Comparison of ENCODE assay signal across 11 cellular contexts in the genomic region with DNA sequence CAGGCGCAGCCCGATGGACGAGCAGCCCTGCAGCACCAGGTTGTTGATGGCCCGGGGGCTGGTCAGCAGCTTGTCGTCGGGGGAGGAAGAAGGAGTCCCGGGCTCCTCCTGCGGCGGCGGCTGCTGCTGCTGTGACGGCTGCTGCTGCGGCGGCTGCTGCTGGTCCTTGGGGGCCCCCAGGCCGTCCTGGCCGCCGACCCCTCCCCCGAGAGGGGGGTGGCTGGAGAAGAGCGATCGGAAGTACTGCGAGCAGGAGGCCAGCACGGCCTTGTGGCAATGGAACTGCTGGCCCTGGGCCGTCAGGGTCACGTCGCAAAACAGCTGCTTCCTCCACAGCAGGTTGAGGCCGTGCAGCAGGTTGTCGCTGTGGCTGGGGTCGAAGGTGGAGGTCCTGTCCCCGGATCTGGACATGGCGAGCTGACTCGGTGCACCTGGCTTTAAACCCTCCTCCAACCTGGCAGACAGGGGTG. TPM values are rescaled to one million over a fixed set of nuclear protein-coding genes. Genes with fewer than 3 reads are reported as not detected.
A peak's percentile ranks its signal among the peaks of the same experiment; 100 is the strongest.
DNase-seq lines count a peak whose midpoint lies in the region; ATAC-seq, FAIRE-seq and TF ChIP-seq lines count a peak whose summit lies in the region.
"Had no signal": no experiment of that assay in that cellular context is flagged by ENCODE, and none has a peak within 500 bp of the region (broad histone marks: within the 10 kb centered on the region; RNA-seq: fewer than 3 reads in every experiment).

No MANE protein-coding gene starts in this region.

- no peak for TF ChIP-seq CTCF in astrocyte (IDR thresholded peaks at IDR 0.05; ENCODE audit: insufficient read depth, low read depth, low read length)
- TF ChIP-seq CTCF in right lobe of liver (IDR thresholded peaks at IDR 0.05) = no peak
- TF ChIP-seq CTCF in suprapubic skin (IDR thresholded peaks at IDR 0.05) = no peak

- H3K27me3 ChIP-seq in astrocyte (ENCODE audit: insufficient read depth, low read length) = peaks cover 43% of the 10 kb centered on the region
- H3K27me3 ChIP-seq in right lobe of liver = peaks cover 6 to 11% of the 10 kb centered on the region in 2 donors
- peaks cover 47% of the 10 kb centered on the region for H3K27me3 ChIP-seq in suprapubic skin

- no peaks in the 10 kb centered on the region for H3K79me2 ChIP-seq in astrocyte (ENCODE audit: insufficient read depth, low read length)

- ATAC-seq in activated T-cell treated with anti-CD3 and anti-CD28 coated beads, Interleukin-2, amount 50 U/mL, for 72 hours (replicated peaks in 1 of 2) = peak in 1 of 2 donors; percentile 15
- peak in 3 of 4 donors; percentile 17 to 30 (median 25) for ATAC-seq in right lobe of liver

- H3K4me1 Mint-ChIP-seq in activated T-cell treated with anti-CD3 and anti-CD28 coated beads, Interleukin-2, amount 50 U/mL, for 72 hours (ENCODE audit: low read depth) = no peaks in the 10 kb centered on the region
- peaks cover 11% of the 10 kb centered on the region for H3K4me1 Mint-ChIP-seq in astrocyte (ENCODE audit: low read depth, unreplicated experiment)
- H3K4me1 Mint-ChIP-seq in activated T-helper 1 cell treated with anti-CD3 and anti-CD28 coated beads, Interleukin-12 subunit alpha, Interleukin-12 subunit beta, Interleukin-2, Interleukin-4 antibody, amounts not matched to agents 30 ng/mL and 10 ng/mL and 1 ng/mL, durations not matched to agents 14 hours and 24 hours and 36 hours (ENCODE audit: low read depth) = no peaks in the 10 kb centered on the region
- peaks cover 2% of the 10 kb centered on the region for H3K4me1 Mint-ChIP-seq in activated CD4-positive, alpha-beta T cell treated with anti-CD3 and anti-CD28 coated beads, Interleukin-2, amount 10 ng/mL, durations not matched to agents 24 days and 14 days

- no peaks in the 10 kb centered on the region for H3K36me3 ChIP-seq in astrocyte (ENCODE audit: insufficient read depth, low read length)
- no peaks in the 10 kb centered on the region for H3K36me3 ChIP-seq in right lobe of liver
- no peaks in the 10 kb centered on the region for H3K36me3 ChIP-seq in suprapubic skin

- no peak for DNase-seq in activated T-cell treated with anti-CD3 and anti-CD28 coated beads, Interleukin-2, amount 50 U/mL, for 72 hours
- no peak for DNase-seq in activated T-cell treated with anti-CD3 and anti-CD28 coated beads, Interleukin-2, amount 50 U/mL, for 1 hour
- no peak for DNase-seq in astrocyte (ENCODE audit: low read depth)
- DNase-seq in right lobe of liver = no peak
- DNase-seq in suprapubic skin (ENCODE audit: low spot score in 2 of 2) = no peak
- DNase-seq in activated CD4-positive, alpha-beta T cell treated with anti-CD3 and anti-CD28 coated beads for 1 hour = no peak
- no peak for DNase-seq in activated T-helper 1 cell treated with anti-CD3 and anti-CD28 coated beads, Interleukin-12 subunit alpha, Interleukin-12 subunit beta, Interleukin-2, Interleukin-4 antibody, amounts not matched to agents 30 ng/mL and 10 ng/mL and 1 ng/mL, durations not matched to agents 14 hours and 24 hours and 36 hours (ENCODE audit: low spot score)
- DNase-seq in activated CD4-positive, alpha-beta T cell treated with anti-CD3 and anti-CD28 coated beads, Interleukin-2, amount 10 ng/mL, durations not matched to agents 24 days and 14 days = no peak
- DNase-seq: amygdala had no signal

- no peak for TF ChIP-seq POLR2A in right lobe of liver (IDR thresholded peaks at IDR 0.05)
- no peak for TF ChIP-seq POLR2A in suprapubic skin (IDR thresholded peaks at IDR 0.05)

- H4K20me1 ChIP-seq in astrocyte (ENCODE audit: insufficient read depth, low read length) = no peaks in the 10 kb centered on the region

- TF ChIP-seq EP300 in suprapubic skin (IDR thresholded peaks at IDR 0.05) = no peak

- no peak overlapping the region for H3K9ac ChIP-seq in astrocyte (ENCODE audit: low read length)

- FAIRE-seq in astrocyte (lab: Jason Lieb, UNC) = no peak
- FAIRE-seq: keratinocyte had no signal

- no peaks in the 10 kb centered on the region for H3K36me3 Mint-ChIP-seq in activated T-cell treated with anti-CD3 and anti-CD28 coated beads, Interleukin-2, amount 50 U/mL, for 72 hours (ENCODE audit: insufficient read depth in 2 of 2)
- H3K36me3 Mint-ChIP-seq in astrocyte (ENCODE audit: low read depth, unreplicated experiment) = no peaks in the 10 kb centered on the region
- no peaks in the 10 kb centered on the region for H3K36me3 Mint-ChIP-seq in activated T-helper 1 cell treated with anti-CD3 and anti-CD28 coated beads, Interleukin-12 subunit alpha, Interleukin-12 subunit beta, Interleukin-2, Interleukin-4 antibody, amounts not matched to agents 30 ng/mL and 10 ng/mL and 1 ng/mL, durations not matched to agents 14 hours and 24 hours and 36 hours (ENCODE audit: low read depth)
- H3K36me3 Mint-ChIP-seq in activated CD4-positive, alpha-beta T cell treated with anti-CD3 and anti-CD28 coated beads, Interleukin-2, amount 10 ng/mL, durations not matched to agents 24 days and 14 days (ENCODE audit: low read depth) = peaks cover 1% of the 10 kb centered on the region

- H3K4me3 ChIP-seq in astrocyte (ENCODE audit: insufficient read depth, low read depth, low read length) = peak overlapping the region; percentile 5
- no peak overlapping the region for H3K4me3 ChIP-seq in right lobe of liver
- peak overlapping the region; percentile 50 for H3K4me3 ChIP-seq in suprapubic skin

- H3K4me1 ChIP-seq in astrocyte (ENCODE audit: insufficient read depth, low read length) (peaks cover 11% of the 10 kb centered on the region), right lobe of liver (peaks cover 0 to 12% (median 0%) of the 10 kb centered on the region in 4 donors), suprapubic skin (peaks cover 35% of the 10 kb centered on the region)

- H3K4me2 ChIP-seq in astrocyte (ENCODE audit: low read length) = peak overlapping the region; percentile 67

- H3K27ac ChIP-seq in astrocyte (ENCODE audit: low read depth, low read length) (no peak overlapping the region), right lobe of liver (no peak overlapping the region), suprapubic skin (no peak overlapping the region)

- 0% methylated on average over 14 of the region's 30 CpGs for WGBS in right lobe of liver (ENCODE audit: insufficient coverage, low coverage, low lambda C conversion rate, missing lambda C conversion rate)
- WGBS in suprapubic skin = no CpG with 5 or more reads among the region's 30 CpGs

- no peaks in the 10 kb centered on the region for H3K9me3 Mint-ChIP-seq in activated T-cell treated with anti-CD3 and anti-CD28 coated beads, Interleukin-2, amount 50 U/mL, for 72 hours
- H3K9me3 Mint-ChIP-seq in astrocyte (ENCODE audit: unreplicated experiment) = no peaks in the 10 kb centered on the region
- H3K9me3 Mint-ChIP-seq in activated T-helper 1 cell treated with anti-CD3 and anti-CD28 coated beads, Interleukin-12 subunit alpha, Interleukin-12 subunit beta, Interleukin-2, Interleukin-4 antibody, amounts not matched to agents 30 ng/mL and 10 ng/mL and 1 ng/mL, durations not matched to agents 14 hours and 24 hours and 36 hours = no peaks in the 10 kb centered on the region
- H3K9me3 Mint-ChIP-seq in activated CD4-positive, alpha-beta T cell treated with anti-CD3 and anti-CD28 coated beads, Interleukin-2, amount 10 ng/mL, durations not matched to agents 24 days and 14 days = no peaks in the 10 kb centered on the region
- H3K9me3 Mint-ChIP-seq: T-helper 2 cell treated with Interferon-gamma antibody and Interleukin-4, amounts not matched to agents 5 μg/mL and 100 μg/mL, for 36 hours had no signal

- no peaks in the 10 kb centered on the region for H3K9me3 ChIP-seq in astrocyte (ENCODE audit: insufficient read depth, low read depth, low read length)
- H3K9me3 ChIP-seq in right lobe of liver = no peaks in the 10 kb centered on the region
- H3K9me3 ChIP-seq in suprapubic skin = no peaks in the 10 kb centered on the region

- intact Hi-C loops in right lobe of liver (cut with DNase I) = no loop called here
- intact Hi-C loops in activated T-helper 1 cell treated with anti-CD3 and anti-CD28 coated beads, Interleukin-12 subunit alpha, Interleukin-12 subunit beta, Interleukin-2, Interleukin-4 antibody, amounts not matched to agents 30 ng/mL and 10 ng/mL and 1 ng/mL, durations not matched to agents 14 hours and 24 hours and 36 hours (cut with micrococcal nuclease) = no loop called here
- intact Hi-C loops in activated CD4-positive, alpha-beta T cell treated with anti-CD3 and anti-CD28 coated beads, Interleukin-2, amount 10 ng/mL, durations not matched to agents 24 days and 14 days (cut with micrococcal nuclease) = no loop called here

- H3K4me3 Mint-ChIP-seq in activated T-cell treated with anti-CD3 and anti-CD28 coated beads, Interleukin-2, amount 50 U/mL, for 72 hours = peak overlapping the region; percentile 18 to 44
- peak overlapping the region; percentile 71 for H3K4me3 Mint-ChIP-seq in astrocyte (ENCODE audit: unreplicated experiment)
- no peak overlapping the region for H3K4me3 Mint-ChIP-seq in activated T-helper 1 cell treated with anti-CD3 and anti-CD28 coated beads, Interleukin-12 subunit alpha, Interleukin-12 subunit beta, Interleukin-2, Interleukin-4 antibody, amounts not matched to agents 30 ng/mL and 10 ng/mL and 1 ng/mL, durations not matched to agents 14 hours and 24 hours and 36 hours
- H3K4me3 Mint-ChIP-seq in activated CD4-positive, alpha-beta T cell treated with anti-CD3 and anti-CD28 coated beads, Interleukin-2, amount 10 ng/mL, durations not matched to agents 24 days and 14 days = no peak overlapping the region
- H3K4me3 Mint-ChIP-seq: T-helper 2 cell treated with Interferon-gamma antibody and Interleukin-4, amounts not matched to agents 5 μg/mL and 100 μg/mL, for 36 hours had no signal

- no peak overlapping the region for H3K27ac Mint-ChIP-seq in activated T-cell treated with anti-CD3 and anti-CD28 coated beads, Interleukin-2, amount 50 U/mL, for 72 hours
- H3K27ac Mint-ChIP-seq in astrocyte (ENCODE audit: unreplicated experiment) = no peak overlapping the region
- H3K27ac Mint-ChIP-seq in activated T-helper 1 cell treated with anti-CD3 and anti-CD28 coated beads, Interleukin-12 subunit alpha, Interleukin-12 subunit beta, Interleukin-2, Interleukin-4 antibody, amounts not matched to agents 30 ng/mL and 10 ng/mL and 1 ng/mL, durations not matched to agents 14 hours and 24 hours and 36 hours = no peak overlapping the region
- H3K27ac Mint-ChIP-seq in activated CD4-positive, alpha-beta T cell treated with anti-CD3 and anti-CD28 coated beads, Interleukin-2, amount 10 ng/mL, durations not matched to agents 24 days and 14 days = no peak overlapping the region
- H3K27ac Mint-ChIP-seq: T-helper 2 cell treated with Interferon-gamma antibody and Interleukin-4, amounts not matched to agents 5 μg/mL and 100 μg/mL, for 36 hours had no signal

- H2AFZ ChIP-seq in astrocyte (ENCODE audit: low read depth, low read length) = peak overlapping the region; percentile 52

- peaks cover 50% of the 10 kb centered on the region for H3K27me3 Mint-ChIP-seq in activated T-cell treated with anti-CD3 and anti-CD28 coated beads, Interleukin-2, amount 50 U/mL, for 72 hours (ENCODE audit: low read depth)
- H3K27me3 Mint-ChIP-seq in astrocyte (ENCODE audit: low read depth, unreplicated experiment) = peaks cover 36% of the 10 kb centered on the region
- H3K27me3 Mint-ChIP-seq in activated T-helper 1 cell treated with anti-CD3 and anti-CD28 coated beads, Interleukin-12 subunit alpha, Interleukin-12 subunit beta, Interleukin-2, Interleukin-4 antibody, amounts not matched to agents 30 ng/mL and 10 ng/mL and 1 ng/mL, durations not matched to agents 14 hours and 24 hours and 36 hours (ENCODE audit: insufficient read depth) = peaks cover 47% of the 10 kb centered on the region
- peaks cover 46% of the 10 kb centered on the region for H3K27me3 Mint-ChIP-seq in activated CD4-positive, alpha-beta T cell treated with anti-CD3 and anti-CD28 coated beads, Interleukin-2, amount 10 ng/mL, durations not matched to agents 24 days and 14 days

RNA-seq across cellular contexts. Expression of a gene that starts 2.6 kb away (rescaled TPM):
- under 1 TPM in 1 of 2 donors, not detected in 1; 0.05 TPM for total RNA-seq in activated T-cell treated with anti-CD3 and anti-CD28 coated beads, Interleukin-2, amount 50 U/mL, for 72 hours
- total RNA-seq in astrocyte = 0.39 and 0.43 TPM in 2 replicates
- total RNA-seq in right lobe of liver = under 1 TPM in 2 of 6 experiments, not detected in 4; 0.09 to 0.24 TPM
- total RNA-seq in suprapubic skin = under 1 TPM in 2 of 4 donors, not detected in 2; 0.13 to 0.24 TPM
- not detected in 2 replicates for total RNA-seq in activated T-helper 1 cell treated with anti-CD3 and anti-CD28 coated beads, Interleukin-12 subunit alpha, Interleukin-12 subunit beta, Interleukin-2, Interleukin-4 antibody, amounts not matched to agents 30 ng/mL and 10 ng/mL and 1 ng/mL, durations not matched to agents 14 hours and 24 hours and 36 hours
- total RNA-seq in activated CD4-positive, alpha-beta T cell treated with anti-CD3 and anti-CD28 coated beads, Interleukin-2, amount 10 ng/mL, durations not matched to agents 24 days and 14 days = not detected in 2 replicates

Comparison
In these comparisons a context has a peak if more than half of its experiments do, and no peak if none do; other contexts are left out.
1. H3K4me3 Mint-ChIP-seq: peak in activated T-cell treated with anti-CD3 and anti-CD28 coated beads, Interleukin-2, amount 50 U/mL, for 72 hours (2 of 2) and astrocyte (single experiment); none in activated T-helper 1 cell treated with anti-CD3 and anti-CD28 coated beads, Interleukin-12 subunit alpha, Interleukin-12 subunit beta, Interleukin-2, Interleukin-4 antibody, amounts not matched to agents 30 ng/mL and 10 ng/mL and 1 ng/mL, durations not matched to agents 14 hours and 24 hours and 36 hours (single experiment) and activated CD4-positive, alpha-beta T cell treated with anti-CD3 and anti-CD28 coated beads, Interleukin-2, amount 10 ng/mL, durations not matched to agents 24 days and 14 days (single experiment).
2. H3K4me3 ChIP-seq: peak in astrocyte (single experiment) and suprapubic skin (single experiment); none in right lobe of liver (0 of 3).